In genomic region chr4:183362916-183363542, GRCh38 we compare ENCODE assay signal across 14 cellular contexts. TPM values are rescaled to one million over a fixed set of nuclear protein-coding genes. Genes with fewer than 3 reads are reported as not detected.
A peak's percentile ranks its signal among the peaks of the same experiment; 100 is the strongest.
DNase-seq lines count a peak whose midpoint lies in the region; ATAC-seq and TF ChIP-seq lines count a peak whose summit lies in the region.
"Had no signal": no experiment of that assay in that cellular context is flagged by ENCODE, and none has a peak within 500 bp of the region (broad histone marks: within the 10 kb centered on the region; RNA-seq: fewer than 3 reads in every experiment).

No MANE protein-coding gene starts in this region.

- peak overlapping the region in 1 of 10 donors; percentile 37 for H3K27ac Mint-ChIP-seq in naive thymus-derived CD8-positive, alpha-beta T cell

- POLR2A ChIA-PET in naive thymus-derived CD8-positive, alpha-beta T cell (lab: Charles Lee): interaction anchor here (0.6 kb wide), 1 partner anchor 359 kb away, joined by 5 read pairs; no protein-coding TSS in a partner anchor

- H3K9me3 Mint-ChIP-seq in naive thymus-derived CD8-positive, alpha-beta T cell: no peaks in the 10 kb centered on the region

- no peak for DNase-seq in AG09309 (ENCODE audit: low read depth)
- peak; percentile 12 for DNase-seq in HT-29 (ENCODE audit: low spot score)
- peak; percentile 40 for DNase-seq in astrocyte of the hippocampus (ENCODE audit: low read depth, low spot score)
- DNase-seq in kidney epithelial cell (ENCODE audit: low read depth): no peak
- no peak for DNase-seq in naive thymus-derived CD8-positive, alpha-beta T cell
- DNase-seq in activated T-cell treated with anti-CD3 and anti-CD28 coated beads for 4 hours: no peak
- DNase-seq: activated CD4-positive, alpha-beta T cell treated with anti-CD3 and anti-CD28 coated beads, Interleukin-2, amount 50 U/mL, for 4 hours; C1 segment of cervical spinal cord; kidney; NCI-H1105 treated with DMSO at 0.1 percent for 48 hours had no signal

- ATAC-seq in GM21390 (IDR thresholded peaks at IDR 0.05; ENCODE audit: unreplicated experiment) (no peak), GM19023 (IDR thresholded peaks at IDR 0.05; ENCODE audit: unreplicated experiment) (no peak)
- ATAC-seq in naive thymus-derived CD8-positive, alpha-beta T cell: no peak

- peak; percentile 37 for TF ChIP-seq CTCF in AG09309 (IDR thresholded peaks at IDR 0.05; ENCODE audit: control insufficient read depth, insufficient read depth, low read depth, low read length, missing control alignments)
- TF ChIP-seq CTCF in kidney epithelial cell (IDR thresholded peaks at IDR 0.05; ENCODE audit: insufficient read depth, low read length, poor library complexity, severe bottlenecking): peak; percentile 27

- no peaks in the 10 kb centered on the region for H3K27me3 ChIP-seq in kidney epithelial cell (ENCODE audit: control insufficient read depth, insufficient read depth, low read length)

- no peak overlapping the region for H3K4me3 Mint-ChIP-seq in naive thymus-derived CD8-positive, alpha-beta T cell

- peaks cover 0 to 1% (median 0%) of the 10 kb centered on the region in 5 donors for H3K27me3 Mint-ChIP-seq in naive thymus-derived CD8-positive, alpha-beta T cell

- no peaks in the 10 kb centered on the region for H3K36me3 ChIP-seq in kidney epithelial cell (ENCODE audit: control insufficient read depth, insufficient read depth, low read length)

- H3K4me3 ChIP-seq in AG09309 (ENCODE audit: control insufficient read depth, low read depth, low read length) (no peak overlapping the region), kidney epithelial cell (ENCODE audit: low read depth, low read length) (no peak overlapping the region)

- H3K36me3 Mint-ChIP-seq in naive thymus-derived CD8-positive, alpha-beta T cell: no peaks in the 10 kb centered on the region

- H3K4me1 Mint-ChIP-seq in naive thymus-derived CD8-positive, alpha-beta T cell: no peaks in the 10 kb centered on the region

RNA-seq across cellular contexts. Expression of gene CLDN24, which starts 40.8 kb away (rescaled TPM):
- total RNA-seq in HT-29 (2014; rRNA removed; shearing (Covaris generic)): not detected in 2 replicates
- total RNA-seq in kidney epithelial cell: not detected in 2 replicates
- not detected for total RNA-seq in naive thymus-derived CD8-positive, alpha-beta T cell
- 1 to 10 TPM in 1 of 3 donors, not detected in 2; 1.6 TPM for polyA plus RNA-seq in naive thymus-derived CD8-positive, alpha-beta T cell
- total RNA-seq: fibroblast of lung, kidney had no signal
- polyA plus RNA-seq: fibroblast of lung, neural cell had no signal

RNA-seq across cellular contexts. Expression of gene CLDN22, which starts 43.0 kb away (rescaled TPM):
- total RNA-seq in HT-29 (2014; rRNA removed; shearing (Covaris generic)): not detected in 2 replicates
- not detected in 2 replicates for total RNA-seq in kidney epithelial cell
- total RNA-seq in naive thymus-derived CD8-positive, alpha-beta T cell: not detected
- under 1 TPM in 1 of 3 donors, not detected in 2; 0.29 TPM for polyA plus RNA-seq in naive thymus-derived CD8-positive, alpha-beta T cell
- total RNA-seq: kidney had no signal
- polyA plus RNA-seq: fibroblast of lung, neural cell had no signal

Comparison
In these comparisons a context has a peak if more than half of its experiments do, and no peak if none do; other contexts are left out.
1. DNase-seq: peak in HT-29 (single experiment) and astrocyte of the hippocampus (single experiment); none in AG09309 (single experiment), kidney epithelial cell (single experiment), naive thymus-derived CD8-positive, alpha-beta T cell (0 of 10) and activated T-cell treated with anti-CD3 and anti-CD28 coated beads for 4 hours (single experiment).